22 cellular contexts compared by ENCODE assay signal in the genomic region with DNA sequence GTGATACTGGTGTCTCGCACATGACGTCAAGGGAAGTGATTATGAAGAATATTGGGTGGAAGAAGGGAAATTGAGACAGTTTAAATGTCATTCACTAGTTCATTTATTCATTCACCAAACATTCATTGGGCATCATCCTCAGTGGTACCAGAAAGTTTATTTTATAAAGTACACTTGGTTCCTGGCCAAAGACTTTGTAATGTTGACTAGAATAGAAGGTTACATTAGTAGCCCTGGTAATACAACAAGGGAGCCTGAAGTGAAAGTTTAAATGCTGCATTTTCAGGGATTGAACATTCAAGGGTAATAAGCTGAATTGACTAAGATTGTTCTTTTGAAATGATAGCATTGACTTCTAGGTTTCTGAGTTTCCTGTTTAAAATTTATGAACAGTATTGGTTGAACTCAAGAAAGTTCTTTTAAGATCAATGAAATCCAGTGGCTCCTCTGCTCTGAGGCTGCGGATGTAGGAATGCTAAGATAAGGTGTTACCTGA.
"Had no signal": no experiment of that assay in that cellular context is flagged by ENCODE, and none has a peak within 500 bp of the region (broad histone marks: within the 10 kb centered on the region; RNA-seq: fewer than 3 reads in every experiment).

No MANE protein-coding gene starts in this region.

- H3K9me3 ChIP-seq: SJCRH30 had no signal

- FAIRE-seq: K562 had no signal

- H3K4me3 ChIP-seq: K562, SJCRH30 had no signal

- H3K9me3 Mint-ChIP-seq: IgD-negative memory B cell had no signal

- H3K4me2 ChIP-seq: KMS-11 had no signal

- H3K36me3 ChIP-seq: SJCRH30 had no signal

- ATAC-seq: K562, Panc1, PC-3, SK-N-SH treated with all-trans-retinoic acid at 6 μM for 48 hours had no signal

- H3K27ac ChIP-seq: KMS-11, RWPE1, SJCRH30 had no signal

- H3K9ac ChIP-seq: KMS-11 had no signal

- DNase-seq: Kasumi-1, MM.1S, NCI-H1092 treated with DMSO at 0.1 percent for 48 hours, NCI-H1436, NCI-H187, NCI-H2029, NCI-H2081 treated with DMSO at 0.1 percent for 48 hours, NCI-H2171, NCI-H226, NCI-H446, NCI-H510A, NCI-H524 treated with DMSO at 0.1 percent for 48 hours, NCI-H774, PC-3, SHP77 treated with DMSO at 0.1 percent for 48 hours had no signal

- H3K27me3 ChIP-seq: SJCRH30 had no signal

- H3K27ac Mint-ChIP-seq: IgD-negative memory B cell had no signal
